ENCODE assay signal across 11 cellular contexts in the genomic region with DNA sequence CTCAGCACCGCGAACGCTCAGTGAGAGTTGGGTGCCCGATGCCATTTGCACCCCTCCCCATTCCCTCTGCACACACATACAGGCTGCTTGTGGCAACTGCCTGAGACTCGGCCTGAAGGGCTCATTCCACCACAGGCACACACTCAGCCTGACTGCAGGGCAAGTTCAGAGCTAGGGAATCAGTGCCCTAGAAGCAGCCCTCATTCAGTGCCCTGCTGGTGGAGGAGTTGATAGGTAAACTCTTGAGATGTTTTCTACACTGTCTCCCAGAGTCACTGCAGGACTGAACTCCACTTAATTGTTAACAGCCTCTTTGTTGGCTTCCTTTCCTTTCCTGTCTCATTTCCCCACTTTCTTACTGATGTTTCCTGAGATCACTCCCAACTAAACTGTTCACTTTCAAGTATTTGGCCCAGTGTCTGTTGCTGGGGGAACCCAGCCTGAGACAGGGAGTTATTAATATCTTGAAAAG. TPM values are rescaled to one million over a fixed set of nuclear protein-coding genes. Genes with fewer than 3 reads are reported as not detected.
DNase-seq lines count a peak whose midpoint lies in the region; ATAC-seq and TF ChIP-seq lines count a peak whose summit lies in the region.
"Had no signal": no experiment of that assay in that cellular context is flagged by ENCODE, and none has a peak within 500 bp of the region (broad histone marks: within the 10 kb centered on the region; RNA-seq: fewer than 3 reads in every experiment).

No MANE protein-coding gene starts in this region.

- no peak for ATAC-seq in left ventricle myocardium superior
- ATAC-seq in aorta (ENCODE audit: low FRiP score): peak; percentile 58
- ATAC-seq: stimulated activated effector memory CD8-positive, alpha-beta T cell treated with anti-CD3 and anti-CD28 coated beads, Interleukin-12 subunit alpha, Interleukin-12 subunit beta, amount 100 ng/mL, for 72 hours had no signal

- no peaks in the 10 kb centered on the region for H4K20me1 ChIP-seq in fibroblast of lung (ENCODE audit: control insufficient read depth, extremely low read depth, insufficient read depth, low read length)

- H3K27me3 ChIP-seq in cardiac muscle cell: no peaks in the 10 kb centered on the region
- H3K27me3 ChIP-seq in fibroblast of lung (ENCODE audit: control insufficient read depth, insufficient read depth, low read length): no peaks in the 10 kb centered on the region
- H3K27me3 ChIP-seq in neuronal stem cell (ENCODE audit: control insufficient read depth in 3 of 3, insufficient read depth in 3 of 3, low read depth in 1 of 3, low read length in 3 of 3): no peaks in the 10 kb centered on the region
- no peaks in the 10 kb centered on the region for H3K27me3 ChIP-seq in aorta (ENCODE audit: control insufficient read depth in 1 of 2, insufficient read depth in 2 of 2, low read length in 1 of 2)

- DNase-seq in cardiac muscle cell (ENCODE audit: low read depth in 1 of 2, low spot score in 1 of 2): peak; percentile 29 to 30
- DNase-seq in left ventricle myocardium superior: no peak
- DNase-seq in fibroblast of lung (ENCODE audit: low read depth in 2 of 2): no peak
- no peak for DNase-seq in neuronal stem cell (ENCODE audit: low spot score)
- no peak for DNase-seq in aorta
- no peak for DNase-seq in cerebellar cortex (ENCODE audit: low spot score)
- DNase-seq in NCI-H748 treated with DMSO at 0.1 percent for 48 hours (lab: John Stamatoyannopoulos, UW): no peak
- no peak for DNase-seq in HuH-7 (ENCODE audit: low spot score)
- DNase-seq: erythroblast, RPMI8226 had no signal

- no peak overlapping the region for H3K4ac ChIP-seq in neuronal stem cell (ENCODE audit: low read length)

- no peaks in the 10 kb centered on the region for H3K79me1 ChIP-seq in neuronal stem cell (ENCODE audit: low read depth, low read length)

- no peak overlapping the region for H3K23ac ChIP-seq in neuronal stem cell (ENCODE audit: low read depth, low read length, poor library complexity)

- no peak overlapping the region for H2AK5ac ChIP-seq in neuronal stem cell (ENCODE audit: low read depth, low read length)

- H3K4me2 ChIP-seq in fibroblast of lung (ENCODE audit: extremely low read depth, insufficient read depth, low read length): no peak overlapping the region
- H3K4me2 ChIP-seq in neuronal stem cell (ENCODE audit: insufficient read depth, low read length, poor library complexity, severe bottlenecking): no peak overlapping the region

- H3K9me3 ChIP-seq in cardiac muscle cell (ENCODE audit: low read depth) (no peaks in the 10 kb centered on the region), fibroblast of lung (ENCODE audit: control insufficient read depth, insufficient read depth, low read depth, low read length) (no peaks in the 10 kb centered on the region), neuronal stem cell (replicated peaks in 1 of 2; ENCODE audit: control insufficient read depth in 2 of 2, insufficient read depth in 1 of 2, low read depth in 1 of 2, low read length in 2 of 2) (no peaks in the 10 kb centered on the region), aorta (ENCODE audit: control insufficient read depth, low read length) (no peaks in the 10 kb centered on the region)

- H3K14ac ChIP-seq in neuronal stem cell (ENCODE audit: low read length): no peak overlapping the region

- TF ChIP-seq CTCF in cardiac muscle cell (IDR thresholded peaks at IDR 0.05; ENCODE audit: low read depth, low read length) (no peak), fibroblast of lung (conservative IDR thresholded peaks at IDR 0.05 in 1 of 2, IDR thresholded peaks at IDR 0.05 in 1 of 2; ENCODE audit: low read depth in 1 of 2, low read length in 2 of 2) (no peak)

- H2BK120ac ChIP-seq in neuronal stem cell (ENCODE audit: low read depth, low read length): no peak overlapping the region

- H3K4me1 ChIP-seq in cardiac muscle cell (ENCODE audit: low read depth) (peaks cover 8% of the 10 kb centered on the region), fibroblast of lung (ENCODE audit: control insufficient read depth, extremely low read depth, insufficient read depth, low read length) (peaks cover 5% of the 10 kb centered on the region), neuronal stem cell (ENCODE audit: control insufficient read depth in 2 of 2, insufficient read depth in 1 of 2, low read depth in 1 of 2, low read length in 2 of 2) (peaks cover 5 to 20% of the 10 kb centered on the region in 2 donors), aorta (ENCODE audit: control insufficient read depth in 1 of 2, insufficient read depth in 2 of 2, low read length in 2 of 2) (peaks cover 3 to 4% of the 10 kb centered on the region in 2 donors)

- peak overlapping the region; percentile 40 for H2AFZ ChIP-seq in fibroblast of lung (ENCODE audit: low read length)
- peak overlapping the region; percentile 41 for H2AFZ ChIP-seq in neuronal stem cell (ENCODE audit: low read length)

- no peak overlapping the region for H4K91ac ChIP-seq in neuronal stem cell (ENCODE audit: low read depth, low read length, poor library complexity)

- no peak overlapping the region for H3K18ac ChIP-seq in neuronal stem cell (ENCODE audit: low read length)

- H4K8ac ChIP-seq in neuronal stem cell (ENCODE audit: low read depth, low read length): no peak overlapping the region

- no peaks in the 10 kb centered on the region for H3K36me3 ChIP-seq in cardiac muscle cell
- no peaks in the 10 kb centered on the region for H3K36me3 ChIP-seq in fibroblast of lung (ENCODE audit: control insufficient read depth, insufficient read depth, low read length)
- H3K36me3 ChIP-seq in neuronal stem cell (replicated peaks in 1 of 2; ENCODE audit: control insufficient read depth in 2 of 2, insufficient read depth in 2 of 2, low read length in 2 of 2): no peaks in the 10 kb centered on the region
- no peaks in the 10 kb centered on the region for H3K36me3 ChIP-seq in aorta (ENCODE audit: control insufficient read depth in 1 of 2, insufficient read depth in 2 of 2, low read length in 1 of 2)

- intact Hi-C loops in left ventricle myocardium superior (cut with micrococcal nuclease): no loop called here
- intact Hi-C loops in aorta (cut with DNase I): loop anchor here in 1 of 2 donors (2.0 kb wide), 1 partner anchor 26 kb away; a partner anchor contains a TSS

- no peak overlapping the region for H2BK12ac ChIP-seq in neuronal stem cell (ENCODE audit: low read length)

- H3K27ac ChIP-seq in cardiac muscle cell (peak overlapping the region; percentile 49), fibroblast of lung (ENCODE audit: insufficient read depth, low read length) (no peak overlapping the region), neuronal stem cell (replicated peaks; ENCODE audit: low read length) (no peak overlapping the region), aorta (ENCODE audit: low read depth in 1 of 2, low read length in 2 of 2) (peak overlapping the region; percentile 68 to 99)

- H2BK15ac ChIP-seq in neuronal stem cell (ENCODE audit: low read length): no peak overlapping the region

- H3K4me3 ChIP-seq in cardiac muscle cell (no peak overlapping the region), fibroblast of lung (replicated peaks in 1 of 4; ENCODE audit: control extremely low read depth in 1 of 4, insufficient read depth in 1 of 4, low read depth in 3 of 4, low read length in 4 of 4) (no peak overlapping the region), neuronal stem cell (ENCODE audit: low read length in 2 of 2) (no peak overlapping the region), aorta (ENCODE audit: low read length in 2 of 2) (no peak overlapping the region)

- H3K79me2 ChIP-seq in fibroblast of lung (ENCODE audit: control insufficient read depth, insufficient read depth, low read length): no peaks in the 10 kb centered on the region

- H3K9ac ChIP-seq in fibroblast of lung (ENCODE audit: insufficient read depth, low read length): no peak overlapping the region
- no peak overlapping the region for H3K9ac ChIP-seq in neuronal stem cell (ENCODE audit: low read depth, low read length, poor library complexity)

- WGBS in neuronal stem cell (ENCODE audit: extremely low coverage in 2 of 2, insufficient read length in 2 of 2, insufficient replicate concordance in 1 of 2), 2 donors: no CpG with 5 or more reads among the region's 5 CpGs
- 29 to 43% methylated on average over 5 of the region's 5 CpGs for WGBS in aorta, 2 donors

- H2BK5ac ChIP-seq in neuronal stem cell (ENCODE audit: low read length): no peak overlapping the region

RNA-seq across cellular contexts. Expression of a gene that starts 16.9 kb away (rescaled TPM):
- total RNA-seq in cardiac muscle cell (0.53 TPM in 1 of 2 replicates, not detected in the other), left ventricle myocardium superior (not detected), fibroblast of lung (1.0 and 1.3 TPM in 2 replicates), aorta (1 to 10 TPM in 1 of 2 donors, under 1 TPM in 1; 0.42 to 1.0 TPM)
- polyA plus RNA-seq in cardiac muscle cell (0.19 and 0.40 TPM in 2 replicates), fibroblast of lung (0.37 and 0.87 TPM in 2 replicates), aorta (1 to 10 TPM; 1.4 to 1.9 TPM)
- polyA plus RNA-seq in fibroblast of lung (2012): 0.45 and 0.52 TPM in 2 replicates
- polyA minus RNA-seq in fibroblast of lung (ENCODE audit: low replicate concordance): not detected in 2 replicates
- polyA plus RNA-seq in neuronal stem cell (2013, experiment 1 of 2): 0.11 TPM
- polyA plus RNA-seq in neuronal stem cell (2013, experiment 2 of 2): 0.11 TPM

RNA-seq across cellular contexts. Expression of a gene that starts 26.1 kb away (rescaled TPM):
- total RNA-seq in cardiac muscle cell (1.1 and 2.4 TPM in 2 replicates), left ventricle myocardium superior (13.8 TPM), fibroblast of lung (9.9 and 12.8 TPM in 2 replicates), aorta (10 to 100 TPM; 28.9 to 41.4 TPM)
- polyA plus RNA-seq in cardiac muscle cell (0.93 and 2.3 TPM in 2 replicates), fibroblast of lung (16.5 and 50.0 TPM in 2 replicates), aorta (10 to 100 TPM in 1 of 2 donors, 1 to 10 TPM in 1; 6.6 to 17.0 TPM)
- 20.5 and 67.2 TPM in 2 replicates for polyA plus RNA-seq in fibroblast of lung (2012)
- 19.8 and 72.3 TPM in 2 replicates for polyA minus RNA-seq in fibroblast of lung (ENCODE audit: low replicate concordance)
- polyA plus RNA-seq in neuronal stem cell (2013, experiment 1 of 2): 3.5 TPM
- 3.5 TPM for polyA plus RNA-seq in neuronal stem cell (2013, experiment 2 of 2)

Comparison
In these comparisons a context has a peak if more than half of its experiments do, and no peak if none do; other contexts are left out.
1. DNase-seq: peak in cardiac muscle cell (2 of 2); none in left ventricle myocardium superior (single experiment), fibroblast of lung (0 of 2), neuronal stem cell (single experiment), aorta (0 of 2), cerebellar cortex (single experiment), NCI-H748 treated with DMSO at 0.1 percent for 48 hours (single experiment) and HuH-7 (single experiment).
2. H3K27ac ChIP-seq: peak in cardiac muscle cell (single experiment) and aorta (2 of 2); none in fibroblast of lung (single experiment) and neuronal stem cell (single experiment).